In genomic region chr18:12890964-12891363, GRCh38 we compare ENCODE assay signal across 20 cellular contexts.
"Had no signal": no experiment of that assay in that cellular context is flagged by ENCODE, and none has a peak within 500 bp of the region (broad histone marks: within the 10 kb centered on the region; RNA-seq: fewer than 3 reads in every experiment).

No MANE protein-coding gene starts in this region.

- DNase-seq: activated CD4-positive, alpha-beta T cell treated with anti-CD3 and anti-CD28 coated beads for 36 hours; activated CD4-positive, CD25-positive, alpha-beta regulatory T cell; activated CD8-positive, alpha-beta memory T cell treated with anti-CD3 and anti-CD28 coated beads, Interleukin-2, amount 10 ng/mL, durations not matched to agents 7 days and 5 days; activated CD8-positive, alpha-beta T cell treated with anti-CD3 and anti-CD28 coated beads, Interleukin-2, amount 10 ng/mL, durations not matched to agents 7 days and 5 days; activated naive CD8-positive, alpha-beta T cell treated with anti-CD3 and anti-CD28 coated beads, Interleukin-2, amount 50 U/mL, for 24 hours; activated T-cell treated with anti-CD3 and anti-CD28 coated beads, Interleukin-2, amount 50 U/mL, for 48 hours; central memory CD4-positive, alpha-beta T cell; gastrocnemius medialis; glutamatergic neuron; left ventricle myocardium superior; mucosa of descending colon; ovary; stimulated activated CD4-positive, alpha-beta T cell treated with anti-CD3 and anti-CD28 coated beads, Interleukin-12 subunit alpha, Interleukin-12 subunit beta, amount 100 ng/mL, for 4 hours; stimulated activated CD4-positive, alpha-beta T cell treated with anti-CD3 and anti-CD28 coated beads, Interleukin-4, amount 100 ng/mL, for 1 hour had no signal

- H3K27me3 ChIP-seq: ovary, vagina had no signal

- FAIRE-seq: islet of Langerhans had no signal

- H3K36me3 ChIP-seq: breast epithelium, gastrocnemius medialis, ovary, thoracic aorta, vagina had no signal

- ATAC-seq: activated CD4-positive, alpha-beta T cell treated with anti-CD3 and anti-CD28 coated beads for 36 hours; activated naive CD8-positive, alpha-beta T cell treated with anti-CD3 and anti-CD28 coated beads, Interleukin-2, amount 50 U/mL, for 24 hours; gastrocnemius medialis; left ventricle myocardium superior; sciatic nerve had no signal

- H3K4me1 ChIP-seq: breast epithelium, gastrocnemius medialis, vagina had no signal

- H3K9me3 ChIP-seq: gastrocnemius medialis, mucosa of descending colon, ovary, thoracic aorta, vagina had no signal

- H3K4me3 ChIP-seq: breast epithelium, gastrocnemius medialis, mucosa of descending colon, ovary, skin epidermis, thoracic aorta, vagina had no signal

- H3K27ac ChIP-seq: breast epithelium, gastrocnemius medialis, ovary, thoracic aorta, vagina had no signal
